9 cellular contexts compared by ENCODE assay signal in genomic region chr19:925087-925911, GRCh38. TPM values are rescaled to one million over a fixed set of nuclear protein-coding genes. Genes with fewer than 3 reads are reported as not detected.
DNase-seq lines count a peak whose midpoint lies in the region; TF ChIP-seq lines count a peak whose summit lies in the region.
"Had no signal": no experiment of that assay in that cellular context is flagged by ENCODE, and none has a peak within 500 bp of the region (broad histone marks: within the 10 kb centered on the region; RNA-seq: fewer than 3 reads in every experiment).

No MANE protein-coding gene starts in this region.

- H3K27ac Mint-ChIP-seq in nephron progenitor cell: no peak overlapping the region

- peak overlapping the region; percentile 79 to 82 for H3K4me3 ChIP-seq in foreskin fibroblast (ENCODE audit: low read depth in 1 of 2, low read length in 2 of 2)
- H3K4me3 ChIP-seq in thymus (ENCODE audit: low read length): peak overlapping the region; percentile 95

- H3K27ac ChIP-seq in thymus (ENCODE audit: low read depth): peak overlapping the region; percentile 85

- H3K4me3 Mint-ChIP-seq in nephron progenitor cell: peak overlapping the region; percentile 79

- H3K9me3 Mint-ChIP-seq in nephron progenitor cell: no peaks in the 10 kb centered on the region

- DNase-seq in ELR (ENCODE audit: low read depth): peak; percentile 90
- peak; percentile 49 for DNase-seq in H4 (ENCODE audit: low spot score)
- peak; percentile 90 to 91 for DNase-seq in Kasumi-1 (lab: John Stamatoyannopoulos, UW)
- DNase-seq in SHP77 (lab: John Stamatoyannopoulos, UW): peak; percentile 65 to 83
- peak; percentile 76 for DNase-seq in activated gamma-delta T cell treated with Interleukin-2 at 50 U/mL for 16 hours
- peak; percentile 78 to 93 for DNase-seq in foreskin fibroblast
- DNase-seq in nephron progenitor cell: peak; percentile 87

- H3K36me3 ChIP-seq in thymus (ENCODE audit: control insufficient read depth, insufficient read depth): peaks cover 12% of the 10 kb centered on the region

- no peak for TF ChIP-seq CTCF in foreskin fibroblast (IDR thresholded peaks at IDR 0.05; ENCODE audit: low read depth, low read length)
- no peak for TF ChIP-seq CTCF in nephron progenitor cell (IDR thresholded peaks at IDR 0.05)

- peaks cover 6% of the 10 kb centered on the region for H3K36me3 Mint-ChIP-seq in nephron progenitor cell (ENCODE audit: low read depth)

- H3K27me3 ChIP-seq in thymus (ENCODE audit: control insufficient read depth, insufficient read depth): peaks cover 12% of the 10 kb centered on the region

- peaks cover 8% of the 10 kb centered on the region for H3K4me1 ChIP-seq in thymus (ENCODE audit: control insufficient read depth, insufficient read depth, low read length)

- H3K4me1 Mint-ChIP-seq in nephron progenitor cell: peaks cover 20% of the 10 kb centered on the region

- H3K9me3 ChIP-seq in thymus (ENCODE audit: control insufficient read depth): no peaks in the 10 kb centered on the region

- under 1% methylated on average over 81 of the region's 81 CpGs for WGBS in thymus

- peaks cover 28% of the 10 kb centered on the region for H3K27me3 Mint-ChIP-seq in nephron progenitor cell (ENCODE audit: low read depth, poor library complexity)

RNA-seq across cellular contexts. Expression of gene ARID3A, which starts 0.5 kb away (rescaled TPM):
- total RNA-seq in H4 (2014; rRNA removed; shearing (Covaris generic)): 2.3 and 9.0 TPM in 2 replicates
- 4.4 TPM for polyA plus RNA-seq in thymus

RNA-seq across cellular contexts. Expression of gene KISS1R, which starts 8.2 kb away (rescaled TPM):
- total RNA-seq in H4 (2014; rRNA removed; shearing (Covaris generic)): not detected in 2 replicates
- 0.14 TPM for polyA plus RNA-seq in thymus
- total RNA-seq: subcutaneous adipose tissue had no signal

RNA-seq across cellular contexts. Expression of gene R3HDM4, which starts 12.3 kb away (rescaled TPM):
- 20.3 and 26.8 TPM in 2 replicates for total RNA-seq in H4 (2014; rRNA removed; shearing (Covaris generic))
- 102 TPM for polyA plus RNA-seq in thymus

RNA-seq across cellular contexts. Expression of gene RNU6-9, which starts 32.0 kb away (rescaled TPM):
- total RNA-seq in H4 (2014; rRNA removed; shearing (Covaris generic)): not detected in 2 replicates
- polyA plus RNA-seq in thymus: not detected
- total RNA-seq: subcutaneous adipose tissue had no signal

RNA-seq across cellular contexts. Expression of gene MED16, which starts 32.3 kb away (rescaled TPM):
- total RNA-seq in H4 (2014; rRNA removed; shearing (Covaris generic)): 16.6 and 27.4 TPM in 2 replicates
- 64.4 TPM for polyA plus RNA-seq in thymus

Comparison
In these comparisons a context has a peak if more than half of its experiments do, and no peak if none do; other contexts are left out.
1. Peak in every context shown above with its lines: DNase-seq, H3K4me3 ChIP-seq and H3K27ac ChIP-seq.